Comparison of ENCODE assay signal across 8 cellular contexts in the genomic region with DNA sequence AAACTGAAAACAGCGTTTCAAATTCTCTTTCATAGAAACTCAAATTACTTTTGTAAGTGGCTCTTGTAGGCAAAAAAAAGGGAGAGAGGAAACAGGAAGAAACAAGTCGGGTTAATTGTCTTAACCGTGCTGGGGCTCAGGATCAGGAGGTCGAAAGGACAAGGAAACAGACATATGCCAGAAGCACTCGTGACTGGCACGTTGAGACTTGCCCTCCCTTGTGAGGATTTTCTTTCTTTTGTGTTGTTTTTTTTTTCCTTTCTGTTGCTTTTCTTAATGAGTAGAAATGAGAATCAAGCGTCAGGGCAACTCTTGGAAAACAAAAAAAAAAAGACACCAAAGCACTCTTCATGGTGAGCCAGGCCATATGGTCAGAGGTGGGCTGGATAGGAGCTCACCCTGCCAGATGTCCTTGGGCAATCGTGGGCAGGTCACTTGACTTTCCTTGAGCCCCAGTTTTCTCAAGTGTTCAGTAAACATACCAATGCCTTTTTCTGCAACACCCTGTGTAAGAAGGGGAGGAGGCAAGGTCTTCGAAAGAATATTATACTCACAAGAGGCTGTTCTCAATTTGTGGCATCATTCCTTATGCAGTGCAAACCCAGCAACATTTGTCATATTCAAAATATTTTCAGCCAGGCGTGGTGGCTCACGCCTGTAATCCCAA.
DNase-seq lines count a peak whose midpoint lies in the region; ATAC-seq and TF ChIP-seq lines count a peak whose summit lies in the region.

No MANE protein-coding gene starts in this region.

- no peak overlapping the region for H3K27ac ChIP-seq in parathyroid adenoma

- H3K36me3 ChIP-seq in parathyroid adenoma (ENCODE audit: control insufficient read depth, insufficient read depth, low read length) = no peaks in the 10 kb centered on the region

- TF ChIP-seq CTCF in fibroblast of pulmonary artery (IDR thresholded peaks at IDR 0.05; ENCODE audit: low read length, missing control alignments) (no peak), parathyroid adenoma (IDR thresholded peaks at IDR 0.05) (no peak)

- H3K9ac ChIP-seq in parathyroid adenoma = no peak overlapping the region

- no peaks in the 10 kb centered on the region for H3K27me3 ChIP-seq in parathyroid adenoma (ENCODE audit: control insufficient read depth, insufficient read depth, low read length)

- ATAC-seq in GM19351 (IDR thresholded peaks at IDR 0.05; ENCODE audit: unreplicated experiment) = no peak
- ATAC-seq in HG02870 (IDR thresholded peaks at IDR 0.05; ENCODE audit: unreplicated experiment) = no peak
- ATAC-seq in GM21786 (IDR thresholded peaks at IDR 0.05; ENCODE audit: unreplicated experiment) = no peak

- peak overlapping the region; percentile 54 for H2AFZ ChIP-seq in parathyroid adenoma

- peak overlapping the region; percentile 41 for H3K4me2 ChIP-seq in parathyroid adenoma (ENCODE audit: low read length)

- H3K4me3 ChIP-seq in fibroblast of pulmonary artery (replicated peaks; ENCODE audit: low read depth, low read length) (no peak overlapping the region), parathyroid adenoma (ENCODE audit: low read depth, low read length) (no peak overlapping the region)

- no peaks in the 10 kb centered on the region for H3K4me1 ChIP-seq in parathyroid adenoma

- no peaks in the 10 kb centered on the region for H3K9me3 ChIP-seq in parathyroid adenoma (ENCODE audit: control insufficient read depth, low read length)

- H3K79me2 ChIP-seq in parathyroid adenoma = no peaks in the 10 kb centered on the region

- DNase-seq in EH (ENCODE audit: low read depth) = peak; percentile 4
- peak; percentile 87 for DNase-seq in NCI-H69 (lab: John Stamatoyannopoulos, UW)
- peak; percentile 24 for DNase-seq in fibroblast of pulmonary artery (ENCODE audit: low read depth)
- DNase-seq in nucleus accumbens (lab: John Stamatoyannopoulos, UW) = no peak

Comparison
In these comparisons a context has a peak if more than half of its experiments do, and no peak if none do; other contexts are left out.
1. DNase-seq: peak in EH (single experiment), NCI-H69 (single experiment) and fibroblast of pulmonary artery (single experiment); none in nucleus accumbens (0 of 56).